16 cellular contexts compared by ENCODE assay signal in genomic region chr2:28267282-28267681, GRCh38.
DNase-seq lines count a peak whose midpoint lies in the region; ATAC-seq and TF ChIP-seq lines count a peak whose summit lies in the region.
"Had no signal": no experiment of that assay in that cellular context is flagged by ENCODE, and none has a peak within 500 bp of the region (broad histone marks: within the 10 kb centered on the region; RNA-seq: fewer than 3 reads in every experiment).

No MANE protein-coding gene starts in this region.

- no peak for ATAC-seq in RWPE2 (ENCODE audit: low read depth)

- no peak for DNase-seq in Caco-2
- no peak for DNase-seq in RWPE2 (ENCODE audit: low spot score)
- DNase-seq in hepatocyte (ENCODE audit: low spot score), result no peak
- no peak for DNase-seq in progenitor cell of endocrine pancreas (ENCODE audit: low spot score, unreplicated experiment)
- DNase-seq in GM10248 (ENCODE audit: extremely low spot score), result no peak
- no peak for DNase-seq in SK-N-SH
- no peak for DNase-seq in HCEC 1CT
- DNase-seq: C1 segment of cervical spinal cord, DMS79 treated with DMSO at 0.1 percent for 48 hours, NCI-H1105 treated with DMSO at 0.1 percent for 48 hours, NCI-H1694 treated with DMSO at 0.1 percent for 48 hours, NCI-H510A treated with DMSO at 0.1 percent for 48 hours, NCI-H774, SHP77 had no signal

- H3K36me3 Mint-ChIP-seq in Caco-2 (ENCODE audit: insufficient read depth, unreplicated experiment), result peaks cover 21% of the 10 kb centered on the region
- H3K36me3 Mint-ChIP-seq in progenitor cell of endocrine pancreas (ENCODE audit: insufficient read depth), result peaks cover 1% of the 10 kb centered on the region

- no peak overlapping the region for H3K4me2 ChIP-seq in hepatocyte
- no peak overlapping the region for H3K4me2 ChIP-seq in SK-N-SH

- 67% methylated on average over 1 of the region's 1 CpG for WGBS in hepatocyte (ENCODE audit: low lambda C conversion rate, missing lambda C conversion rate)
- 88% methylated on average over 1 of the region's 1 CpG for WGBS in SK-N-SH (ENCODE audit: low lambda C conversion rate)

- no peak for TF ChIP-seq EP300 in SK-N-SH (IDR thresholded peaks at IDR 0.05; ENCODE audit: borderline replicate concordance in 1 of 2, low read depth in 1 of 2, low read length in 1 of 2)

- H3K36me3 ChIP-seq in Caco-2 (ENCODE audit: control insufficient read depth, insufficient read depth, low read length) (0 out of 2 replicates have a peak, but pooled peaks cover 3% of the 10 kb centered on the region), RWPE2 (ENCODE audit: low read depth) (no peaks in the 10 kb centered on the region), hepatocyte (replicated peaks; ENCODE audit: insufficient read depth, low read depth) (no peaks in the 10 kb centered on the region), SK-N-SH (replicated peaks in 1 of 2; ENCODE audit: control insufficient read depth in 1 of 2, insufficient read depth in 2 of 2, low read length in 1 of 2) (no peaks in the 10 kb centered on the region)

- intact Hi-C loops in Caco-2 (cut with micrococcal nuclease; ENCODE audit: unreplicated experiment), result loop anchor here (10.0 kb wide), 1 partner anchor 278 kb away; no protein-coding TSS in a partner anchor

- H3K9ac ChIP-seq in SK-N-SH, result no peak overlapping the region

- H3F3A ChIP-seq in SK-N-SH (replicated peaks; ENCODE audit: insufficient read depth), result peaks cover 6% of the 10 kb centered on the region

- H2AFZ ChIP-seq in hepatocyte (no peak overlapping the region), SK-N-SH (ENCODE audit: low read depth) (no peak overlapping the region)

- H3K9me2 ChIP-seq in hepatocyte (replicated peaks; ENCODE audit: insufficient read depth) (no peaks in the 10 kb centered on the region), SK-N-SH (no peaks in the 10 kb centered on the region)

- H3K27ac Mint-ChIP-seq in Caco-2 (ENCODE audit: unreplicated experiment) (peak overlapping the region; percentile 94), progenitor cell of endocrine pancreas (peak overlapping the region; percentile 63)

- TF ChIP-seq RAD21 in SK-N-SH (IDR thresholded peaks at IDR 0.05; ENCODE audit: low read length), result no peak

- POLR2A ChIA-PET in Caco-2 (lab: Charles Lee) (no interaction called here), GM10248 (lab: Yijun Ruan, JAX) (no interaction called here), SK-N-SH (lab: Yijun Ruan, JAX) (no interaction called here)

- H3K4me3 Mint-ChIP-seq in Caco-2 (ENCODE audit: unreplicated experiment) (peak overlapping the region; percentile 13), progenitor cell of endocrine pancreas (ENCODE audit: low read depth) (no peak overlapping the region)
- H3K4me3 Mint-ChIP-seq: IgD-negative memory B cell had no signal

- H3K9me3 Mint-ChIP-seq in Caco-2 (ENCODE audit: unreplicated experiment) (no peaks in the 10 kb centered on the region), progenitor cell of endocrine pancreas (ENCODE audit: low read depth) (no peaks in the 10 kb centered on the region)
- H3K9me3 Mint-ChIP-seq: IgD-negative memory B cell had no signal

- CTCF ChIA-PET in Caco-2 (lab: Charles Lee), result no interaction called here
- CTCF ChIA-PET in GM10248 (lab: Yijun Ruan, JAX), result no interaction called here
- CTCF ChIA-PET in SK-N-SH (lab: Yijun Ruan, JAX), result no interaction called here

- H3K4me1 Mint-ChIP-seq in Caco-2 (ENCODE audit: low read depth, unreplicated experiment) (peaks cover 56% of the 10 kb centered on the region), progenitor cell of endocrine pancreas (ENCODE audit: low read depth) (peaks cover 53% of the 10 kb centered on the region)

- H3K27me3 ChIP-seq in Caco-2 (replicated peaks; ENCODE audit: control insufficient read depth, insufficient read depth, low read length) (no peaks in the 10 kb centered on the region), RWPE2 (ENCODE audit: insufficient read depth, poor library complexity, severe bottlenecking) (no peaks in the 10 kb centered on the region), hepatocyte (no peaks in the 10 kb centered on the region), SK-N-SH (ENCODE audit: insufficient read depth) (no peaks in the 10 kb centered on the region)

- peak overlapping the region; percentile 88 for H3K27ac ChIP-seq in RWPE2 (ENCODE audit: poor library complexity, severe bottlenecking)
- H3K27ac ChIP-seq in hepatocyte, result peak overlapping the region; percentile 91
- no peak overlapping the region for H3K27ac ChIP-seq in SK-N-SH (ENCODE audit: low read depth in 2 of 2, low read length in 1 of 2)
- H3K27ac ChIP-seq: SK-N-MC had no signal

- H3K4me1 ChIP-seq in Caco-2 (peaks cover 53% of the 10 kb centered on the region), RWPE2 (ENCODE audit: insufficient read depth, poor library complexity, severe bottlenecking) (peaks cover 33% of the 10 kb centered on the region), hepatocyte (ENCODE audit: insufficient read depth) (peaks cover 38% of the 10 kb centered on the region), SK-N-SH (ENCODE audit: control insufficient read depth in 1 of 2, insufficient read depth in 2 of 2, low read depth in 1 of 2, low read length in 1 of 2) (peaks cover 13 to 32% of the 10 kb centered on the region in 2 experiments; a peak in 3 of 4 replicates)

- TF ChIP-seq CTCF in Caco-2 (IDR thresholded peaks at IDR 0.05; ENCODE audit: insufficient read depth in 1 of 2, low read depth in 1 of 2, low read length in 1 of 2, severe bottlenecking in 1 of 2, unreplicated experiment in 1 of 2) (no peak), RWPE2 (IDR thresholded peaks at IDR 0.05; ENCODE audit: poor library complexity, severe bottlenecking) (no peak), hepatocyte (IDR thresholded peaks at IDR 0.05; ENCODE audit: poor library complexity) (no peak), progenitor cell of endocrine pancreas (IDR thresholded peaks at IDR 0.05; ENCODE audit: unreplicated experiment) (no peak), GM10248 (IDR thresholded peaks at IDR 0.05; ENCODE audit: control extremely low read depth, extremely low read depth, low read depth, missing control alignments) (no peak), SK-N-SH (IDR thresholded peaks at IDR 0.05) (no peak)

- H3K79me2 ChIP-seq in hepatocyte (no peaks in the 10 kb centered on the region), SK-N-SH (ENCODE audit: insufficient read depth) (no peaks in the 10 kb centered on the region)

- H3K27me3 Mint-ChIP-seq in Caco-2 (ENCODE audit: insufficient read depth, unreplicated experiment) (no peaks in the 10 kb centered on the region), progenitor cell of endocrine pancreas (peaks cover 3% of the 10 kb centered on the region)
- H3K27me3 Mint-ChIP-seq: IgD-negative memory B cell had no signal

- H4K20me1 ChIP-seq in hepatocyte (ENCODE audit: insufficient read depth, poor library complexity, severe bottlenecking) (no peaks in the 10 kb centered on the region), SK-N-SH (ENCODE audit: insufficient read depth) (no peaks in the 10 kb centered on the region)

- H3K4me3 ChIP-seq in Caco-2 (ENCODE audit: low read depth, low read length) (no peak overlapping the region), RWPE2 (ENCODE audit: severe bottlenecking) (no peak overlapping the region), hepatocyte (no peak overlapping the region), SK-N-SH (ENCODE audit: low read depth in 2 of 2, low read length in 1 of 2) (no peak overlapping the region)
- H3K4me3 ChIP-seq: SK-N-MC had no signal

- BruUV-seq in Caco-2 (replicated peaks; lab: Mats Ljungman, UMichigan), result no TSS peak

- H3K9me3 ChIP-seq in Caco-2 (no peaks in the 10 kb centered on the region), RWPE2 (ENCODE audit: severe bottlenecking) (no peaks in the 10 kb centered on the region), hepatocyte (ENCODE audit: low read depth) (no peaks in the 10 kb centered on the region), SK-N-SH (no peaks in the 10 kb centered on the region)

TF ChIP-seq in SK-N-SH, 30 proteins besides CTCF, POLR2A, EP300 and RAD21:
- TF ChIP-seq FOXJ3 (CRISPR knock-in tag; IDR thresholded peaks at IDR 0.05) (no peak), POLR2AphosphoS5 (IDR thresholded peaks at IDR 0.05; ENCODE audit: low read depth, low read length) (no peak), RCOR1 (IDR thresholded peaks at IDR 0.05; ENCODE audit: low read length) (no peak)
TF ChIP-seq in SK-N-SH: peak in this region for 0.

Comparison
In these comparisons a context has a peak if more than half of its experiments do, and no peak if none do; other contexts are left out.
1. H3K27ac ChIP-seq: peak in RWPE2 (single experiment) and hepatocyte (single experiment); none in SK-N-SH (0 of 2).